7 cellular contexts compared by ENCODE assay signal in the genomic region with DNA sequence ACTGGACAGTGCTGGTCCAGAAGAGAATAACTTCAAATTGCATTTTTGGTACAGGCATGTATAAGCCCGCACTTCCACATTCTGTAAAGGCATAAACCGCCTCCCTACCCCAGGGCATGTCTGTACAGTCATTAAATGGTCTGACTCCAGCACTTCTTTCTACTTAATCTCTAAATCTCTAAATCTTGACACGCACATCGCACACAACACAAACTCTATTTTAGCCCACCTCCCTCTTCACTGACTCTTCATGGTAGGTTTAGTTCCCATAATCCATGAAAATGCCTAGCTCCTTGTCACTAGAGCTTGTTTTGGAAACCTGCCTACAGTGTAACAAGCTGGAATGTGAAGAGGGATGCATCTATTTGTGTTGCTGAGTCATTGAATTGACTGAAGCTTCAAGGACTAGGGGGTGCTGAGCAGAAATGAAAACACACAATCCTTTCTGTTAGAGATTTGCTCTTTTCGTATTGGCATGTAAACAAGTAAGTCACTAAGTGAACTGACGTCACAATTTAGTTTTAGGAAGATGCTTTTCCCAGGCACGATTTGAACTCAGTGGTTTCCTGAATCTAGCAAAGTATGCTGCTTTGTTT. TPM values are rescaled to one million over a fixed set of nuclear protein-coding genes. Genes with fewer than 3 reads are reported as not detected.
DNase-seq lines count a peak whose midpoint lies in the region; ATAC-seq and TF ChIP-seq lines count a peak whose summit lies in the region.

No MANE protein-coding gene starts in this region.

- H3K27me3 ChIP-seq in muscle layer of duodenum (ENCODE audit: low read depth, low read length), result no peaks in the 10 kb centered on the region

- peaks cover 0 to 5% of the 10 kb centered on the region in 2 donors for H3K36me3 ChIP-seq in muscle layer of duodenum (ENCODE audit: control insufficient read depth in 1 of 2, insufficient read depth in 2 of 2, low read length in 2 of 2)

- in situ Hi-C loops in G401 (cut with HindIII; ENCODE audit: low sequenced_read_pairs), result no loop called here

- no peak for TF ChIP-seq POLR2A in erythroblast (IDR thresholded peaks at IDR 0.05; ENCODE audit: low read length)

- H3K4me3 ChIP-seq in muscle layer of duodenum (ENCODE audit: low read depth in 1 of 2, low read length in 2 of 2), result peak overlapping the region; percentile 77 to 87

- DNase-seq in G401 (ENCODE audit: low spot score) (peak; percentile 47), NCI-H1092 treated with DMSO at 0.1 percent for 48 hours (lab: John Stamatoyannopoulos, UW) (peak; percentile 40), T1000 (lab: John Stamatoyannopoulos, UW) (peak; percentile 66), erythroblast (lab: John Stamatoyannopoulos, UW) (peak; percentile 27 to 51)
- DNase-seq in stimulated activated CD4-positive, alpha-beta T cell treated with anti-CD3 and anti-CD28 coated beads, Interleukin-4, amount 100 ng/mL, for 24 hours, result no peak

- no peaks in the 10 kb centered on the region for H3K9me3 ChIP-seq in muscle layer of duodenum (ENCODE audit: control insufficient read depth in 1 of 2, low read length in 2 of 2)

- ATAC-seq in HG02840 (IDR thresholded peaks at IDR 0.05; ENCODE audit: low FRiP score, unreplicated experiment), result no peak

- H3K27ac ChIP-seq in muscle layer of duodenum (ENCODE audit: low read length), result peak overlapping the region; percentile 47

- peaks cover 5 to 47% of the 10 kb centered on the region in 2 donors for H3K4me1 ChIP-seq in muscle layer of duodenum (ENCODE audit: control insufficient read depth in 1 of 2, insufficient read depth in 2 of 2, low read length in 2 of 2)

RNA-seq across cellular contexts. Expression of a gene that starts 1.6 kb away (rescaled TPM):
- 42.7 and 59.0 TPM in 2 replicates for total RNA-seq in G401 (2014; rRNA removed; shearing (Covaris generic))
